ENCODE assay signal across 18 cellular contexts in genomic region chr10:86506499-86506898, GRCh38. TPM values are rescaled to one million over a fixed set of nuclear protein-coding genes. Genes with fewer than 3 reads are reported as not detected.
DNase-seq lines count a peak whose midpoint lies in the region; ATAC-seq and TF ChIP-seq lines count a peak whose summit lies in the region.
"Had no signal": no experiment of that assay in that cellular context is flagged by ENCODE, and none has a peak within 500 bp of the region (broad histone marks: within the 10 kb centered on the region; RNA-seq: fewer than 3 reads in every experiment).

No MANE protein-coding gene starts in this region.

- intact Hi-C loops in CD4-positive, alpha-beta T cell (cut with DNase I, micrococcal nuclease) = no loop called here

- ATAC-seq in CD4-positive, alpha-beta T cell (ENCODE audit: poor library complexity) = no peak
- ATAC-seq in GM18909 (IDR thresholded peaks at IDR 0.05; ENCODE audit: poor library complexity, unreplicated experiment) (peak; percentile 58), GM19455 (IDR thresholded peaks at IDR 0.05; ENCODE audit: unreplicated experiment) (no peak), esophagus mucosa (no peak)
- ATAC-seq: stimulated activated naive CD8-positive, alpha-beta T cell treated with anti-CD3 and anti-CD28 coated beads, Interleukin-15, Interleukin-2, amounts not matched to agents 100 U/mL and 50 U/mL, for 24 hours had no signal

- H3K9me3 ChIP-seq in CD4-positive, alpha-beta T cell (ENCODE audit: control insufficient read depth, low read length) = no peaks in the 10 kb centered on the region
- H3K9me3 ChIP-seq: uterus had no signal

- DNase-seq in CD4-positive, alpha-beta T cell = no peak
- peak; percentile 2 for DNase-seq in NCI-H69 (lab: John Stamatoyannopoulos, UW)
- peak; percentile 48 for DNase-seq in iris pigment epithelial cell (ENCODE audit: low read depth)
- DNase-seq in NCI-H82 (lab: John Stamatoyannopoulos, UW) = no peak
- DNase-seq in AML-193 (lab: John Stamatoyannopoulos, UW) = no peak
- DNase-seq: activated B cell treated with CpG ODN at 0.5 μM for 24 hours; activated CD8-positive, alpha-beta memory T cell treated with anti-CD3 and anti-CD28 coated beads, Interleukin-2, amount 50 U/mL, for 48 hours; cortex of kidney; H7; mammary epithelial cell; NCI-H2107; stimulated activated naive CD8-positive, alpha-beta T cell treated with anti-CD3 and anti-CD28 coated beads, Interleukin-15, Interleukin-2, amounts not matched to agents 100 U/mL and 50 U/mL, for 24 hours; uterus had no signal

- CTCF ChIA-PET in CD4-positive, alpha-beta T cell (lab: Charles Lee) = no interaction called here

- H3K36me3 Mint-ChIP-seq in CD4-positive, alpha-beta T cell (ENCODE audit: low read depth) = peaks cover 31% of the 10 kb centered on the region

- no peaks in the 10 kb centered on the region for H3K9me3 Mint-ChIP-seq in CD4-positive, alpha-beta T cell
- H3K9me3 Mint-ChIP-seq: activated B cell treated with CpG ODN at 0.5 μM for 24 hours had no signal

- H3K27ac ChIP-seq in CD4-positive, alpha-beta T cell (ENCODE audit: low read depth, low read length) = no peak overlapping the region
- H3K27ac ChIP-seq: C4-2B, HL-60, uterus had no signal

- no peak overlapping the region for H3K4me3 Mint-ChIP-seq in CD4-positive, alpha-beta T cell

- no peak for TF ChIP-seq CTCF in CD4-positive, alpha-beta T cell (IDR thresholded peaks at IDR 0.05)

- peaks cover 36% of the 10 kb centered on the region for H3K4me1 Mint-ChIP-seq in CD4-positive, alpha-beta T cell (ENCODE audit: low read depth)

- H3K27ac Mint-ChIP-seq in CD4-positive, alpha-beta T cell = peak overlapping the region; percentile 61
- H3K27ac Mint-ChIP-seq: activated B cell treated with CpG ODN at 0.5 μM for 24 hours had no signal

- H3K27me3 ChIP-seq in CD4-positive, alpha-beta T cell (ENCODE audit: control insufficient read depth, insufficient read depth, low read length) = no peaks in the 10 kb centered on the region
- H3K27me3 ChIP-seq: uterus had no signal

- POLR2A ChIA-PET in CD4-positive, alpha-beta T cell (lab: Charles Lee) = no interaction called here

- H3K27me3 Mint-ChIP-seq in CD4-positive, alpha-beta T cell = no peaks in the 10 kb centered on the region
- H3K27me3 Mint-ChIP-seq: activated B cell treated with CpG ODN at 0.5 μM for 24 hours had no signal

RNA-seq across cellular contexts. Expression of gene WAPL, which starts 15.1 kb away (rescaled TPM):
- total RNA-seq in CD4-positive, alpha-beta T cell = 10 to 100 TPM; 34.3 TPM
- total RNA-seq in esophagus mucosa = 20.0 TPM

Comparison
In these comparisons a context has a peak if more than half of its experiments do, and no peak if none do; other contexts are left out.
1. DNase-seq: peak in NCI-H69 (single experiment) and iris pigment epithelial cell (single experiment); none in CD4-positive, alpha-beta T cell (0 of 10), NCI-H82 (single experiment) and AML-193 (0 of 2).